In genomic region chr5:64225286-64225981, GRCh38 we compare ENCODE assay signal across 4 cellular contexts. TPM values are rescaled to one million over a fixed set of nuclear protein-coding genes. Genes with fewer than 3 reads are reported as not detected.
"Had no signal": no experiment of that assay in that cellular context is flagged by ENCODE, and none has a peak within 500 bp of the region (broad histone marks: within the 10 kb centered on the region; RNA-seq: fewer than 3 reads in every experiment).

No MANE protein-coding gene starts in this region.

RNA-seq across cellular contexts. Expression of gene RNF180, which starts 59.8 kb away (rescaled TPM):
- total RNA-seq: HT-29 had no signal
- polyA plus RNA-seq: HepG2, IgD-negative memory B cell, K562 had no signal
